2 cellular contexts compared by ENCODE assay signal in the genomic region with DNA sequence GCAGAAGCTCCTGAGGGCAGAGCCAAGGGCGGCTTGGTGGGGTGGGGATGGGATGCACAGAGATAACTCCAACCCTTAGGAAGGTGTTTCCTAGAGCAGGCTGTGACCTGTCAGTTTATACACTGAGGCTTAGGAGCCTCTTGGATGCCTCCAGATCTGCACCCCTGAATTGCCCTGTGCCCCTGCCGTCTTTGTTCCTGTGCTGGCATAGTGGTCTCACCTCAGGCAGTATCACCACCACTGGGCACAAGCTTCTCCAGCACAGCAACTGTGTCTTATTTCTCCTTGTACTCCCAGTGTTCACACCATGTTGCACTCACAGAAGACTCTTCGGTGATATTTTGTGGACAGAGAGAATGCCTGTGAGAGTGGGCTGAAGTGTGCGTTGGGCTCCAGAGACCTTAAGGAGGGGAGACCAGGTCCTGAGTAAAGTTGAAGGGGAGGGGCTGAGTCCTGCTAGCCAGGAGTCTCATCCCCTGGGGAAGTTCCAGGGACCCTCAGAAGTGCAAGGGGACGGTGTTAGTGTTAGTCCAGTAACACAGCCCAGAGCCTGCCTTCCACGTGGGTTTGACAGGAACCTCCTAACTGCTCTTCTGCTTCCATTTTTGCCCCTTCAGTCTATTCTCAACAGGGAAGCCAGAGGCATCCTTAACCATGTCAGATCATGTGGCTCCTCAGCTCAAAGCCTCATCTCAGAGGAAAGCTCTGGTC. TPM values are rescaled to one million over a fixed set of nuclear protein-coding genes. Genes with fewer than 3 reads are reported as not detected.
"Had no signal": no experiment of that assay in that cellular context is flagged by ENCODE, and none has a peak within 500 bp of the region (broad histone marks: within the 10 kb centered on the region; RNA-seq: fewer than 3 reads in every experiment).

No MANE protein-coding gene starts in this region.

RNA-seq across cellular contexts. Expression of gene IQSEC3, which starts 26.9 kb away (rescaled TPM):
- total RNA-seq: myocyte had no signal
- polyA plus RNA-seq: keratinocyte had no signal
